Comparison of ENCODE assay signal across 1 cellular context in the genomic region with DNA sequence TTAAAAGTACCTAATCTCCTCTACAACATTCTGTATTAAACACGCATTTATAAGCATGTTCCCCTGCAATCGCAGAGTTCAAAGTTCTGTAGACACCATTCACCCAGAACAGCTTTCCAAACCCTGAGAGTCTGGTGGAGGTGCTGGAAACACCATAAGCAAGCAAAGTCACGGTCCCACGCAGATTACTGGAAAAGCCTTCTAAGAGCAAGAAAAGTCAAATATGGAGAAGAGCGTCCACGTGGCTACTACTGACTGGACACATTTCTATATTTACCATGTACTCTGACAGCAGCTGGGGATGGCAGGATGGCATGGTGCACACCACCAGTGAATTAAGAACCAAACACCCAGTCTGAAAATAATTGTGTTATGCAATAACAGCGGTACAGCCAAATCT.
TF ChIP-seq lines count a peak whose summit lies in the region.

No MANE protein-coding gene starts in this region.

TF ChIP-seq in HepG2, 621 proteins besides CTCF, POLR2A, EP300 and RAD21 (continued from another document):
- TF ChIP-seq ZNF644 (CRISPR knock-in tag; IDR thresholded peaks at IDR 0.05; ENCODE audit: low read depth), result 0 out of 2 replicates have a peak, but pooled peaks have one; percentile 16
- TF ChIP-seq FOSL2 (CRISPR knock-in tag; IDR thresholded peaks at IDR 0.05), result 0 out of 2 replicates have a peak, but pooled peaks have one; percentile 8
- TF ChIP-seq CEBPB (IDR thresholded peaks at IDR 0.05; ENCODE audit: borderline replicate concordance, low read depth, low read length), result 0 out of 2 replicates have a peak, but pooled peaks have one; percentile 8
- 0 out of 2 replicates have a peak, but pooled peaks have one; percentile 20 for TF ChIP-seq PAXIP1 (CRISPR knock-in tag; conservative IDR thresholded peaks at IDR 0.05)
- TF ChIP-seq HNF4A (CRISPR knock-in tag; IDR thresholded peaks at IDR 0.05), result peak; percentile 51
- peak; percentile 19 for TF ChIP-seq TEAD3 (CRISPR knock-in tag; optimal IDR thresholded peaks at IDR 0.05; ENCODE audit: borderline replicate concordance)
- no peak for TF ChIP-seq NFE2 (CRISPR knock-in tag; IDR thresholded peaks at IDR 0.05)
- 0 out of 2 replicates have a peak, but pooled peaks have one; percentile 30 for TF ChIP-seq SSRP1 (CRISPR knock-in tag; IDR thresholded peaks at IDR 0.05)
- peak; percentile 55 for TF ChIP-seq GATAD2A (CRISPR knock-in tag; IDR thresholded peaks at IDR 0.05)
- TF ChIP-seq TGIF2 (CRISPR knock-in tag; IDR thresholded peaks at IDR 0.05), result 0 out of 2 replicates have a peak, but pooled peaks have one; percentile 39
- peak; percentile 20; the same call in 1 of the 3 replicates for TF ChIP-seq MXI1 (IDR thresholded peaks at IDR 0.05; ENCODE audit: borderline replicate concordance, low read depth, low read length)
- no peak for TF ChIP-seq MEIS1 (CRISPR knock-in tag; IDR thresholded peaks at IDR 0.05; ENCODE audit: borderline replicate concordance)
- TF ChIP-seq SAP130 (CRISPR knock-in tag; IDR thresholded peaks at IDR 0.05; ENCODE audit: low read depth), result peak; percentile 33; the same call in 1 of the 2 replicates
- TF ChIP-seq ZNF75D (CRISPR knock-in tag; IDR thresholded peaks at IDR 0.05; ENCODE audit: borderline replicate concordance), result no peak
